In genomic region chr18:26549103-26549485, GRCh38 we compare ENCODE assay signal across 8 cellular contexts. TPM values are rescaled to one million over a fixed set of nuclear protein-coding genes. Genes with fewer than 3 reads are reported as not detected.
DNase-seq lines count a peak whose midpoint lies in the region; ATAC-seq and TF ChIP-seq lines count a peak whose summit lies in the region.

No MANE protein-coding gene starts in this region.

- CTCF ChIA-PET in OCI-LY7 (lab: Charles Lee; ENCODE audit: unreplicated experiment) = no interaction called here
- CTCF ChIA-PET in MCF 10A (lab: Yijun Ruan, JAX) = interaction anchor here (0.5 to 4.4 kb wide), 9 partner anchors 20 to 261 kb away, joined by 3 to 40 read pairs (median 3); no protein-coding TSS in a partner anchor

- intact Hi-C loops in OCI-LY7 (cut with micrococcal nuclease; ENCODE audit: unreplicated experiment) (loop anchor here (2.0 to 10.0 kb wide), 3 partner anchors 92 to 426 kb away; no protein-coding TSS in a partner anchor), MCF 10A (cut with micrococcal nuclease) (loop anchor here (1.0 to 10.0 kb wide), 5 partner anchors 72 to 416 kb away; no protein-coding TSS in a partner anchor)

- TF ChIP-seq CTCF in OCI-LY7 (conservative IDR thresholded peaks at IDR 0.05; ENCODE audit: low read length) (no peak), MCF 10A (IDR thresholded peaks at IDR 0.05; ENCODE audit: unreplicated experiment) (no peak)

- H3K36me3 ChIP-seq in OCI-LY7 (ENCODE audit: insufficient read depth, low read length) = peaks cover 3% of the 10 kb centered on the region; the same call in 1 of the 2 replicates

- DNase-seq in AG08396 (ENCODE audit: low spot score) (peak; percentile 34), OCI-LY7 (ENCODE audit: low spot score) (peak; percentile 29), MCF 10A (ENCODE audit: unreplicated experiment) (peak; percentile 76), immature natural killer cell (peak in 1 of 3 donors; percentile 9)
- DNase-seq in stimulated activated effector memory CD8-positive, alpha-beta T cell treated with anti-CD3 and anti-CD28 coated beads, Interleukin-12 subunit alpha, Interleukin-12 subunit beta, amount 100 ng/mL, for 72 hours (ENCODE audit: low spot score in 2 of 2) = peak in 1 of 2 donors; percentile 56
- DNase-seq in effector CD8-positive, alpha-beta T cell (lab: John Stamatoyannopoulos, UW) = no peak

- H3K9me3 Mint-ChIP-seq in MCF 10A (ENCODE audit: unreplicated experiment) (no peaks in the 10 kb centered on the region), immature natural killer cell (peaks cover 0 to 2% (median 0%) of the 10 kb centered on the region in 6 donors)
- H3K9me3 Mint-ChIP-seq in stimulated activated effector memory CD8-positive, alpha-beta T cell treated with anti-CD3 and anti-CD28 coated beads, Interleukin-12 subunit alpha, Interleukin-12 subunit beta, amount 100 ng/mL, for 72 hours = no peaks in the 10 kb centered on the region

- no peaks in the 10 kb centered on the region for H3K79me2 ChIP-seq in OCI-LY7 (ENCODE audit: insufficient read depth, low read depth, low read length)

- no peaks in the 10 kb centered on the region for H3K9me3 ChIP-seq in OCI-LY7 (ENCODE audit: low read length)

- no peaks in the 10 kb centered on the region for H3K9me2 ChIP-seq in OCI-LY7 (ENCODE audit: insufficient read depth, low read length)

- peak overlapping the region; percentile 83 for H3K4me3 ChIP-seq in OCI-LY7 (ENCODE audit: low read depth, low read length, poor library complexity, severe bottlenecking)

- ATAC-seq in GM18502 (IDR thresholded peaks at IDR 0.05; ENCODE audit: poor library complexity, unreplicated experiment) (peak; percentile 31), HG03565 (IDR thresholded peaks at IDR 0.05; ENCODE audit: unreplicated experiment) (no peak)
- peak; percentile 29 for ATAC-seq in stimulated activated effector memory CD8-positive, alpha-beta T cell treated with anti-CD3 and anti-CD28 coated beads, Interleukin-12 subunit alpha, Interleukin-12 subunit beta, amount 100 ng/mL, for 72 hours

- H3K27me3 Mint-ChIP-seq in MCF 10A (ENCODE audit: insufficient read depth, unreplicated experiment) (no peaks in the 10 kb centered on the region), immature natural killer cell (ENCODE audit: low read depth in 3 of 3) (peaks cover 18 to 27% (median 22%) of the 10 kb centered on the region in 3 donors)

- H3K4me1 Mint-ChIP-seq in MCF 10A (ENCODE audit: insufficient read depth, unreplicated experiment) = peaks cover 20% of the 10 kb centered on the region
- H3K4me1 Mint-ChIP-seq in immature natural killer cell = peaks cover 40 to 41% of the 10 kb centered on the region in 2 donors
- H3K4me1 Mint-ChIP-seq in stimulated activated effector memory CD8-positive, alpha-beta T cell treated with anti-CD3 and anti-CD28 coated beads, Interleukin-12 subunit alpha, Interleukin-12 subunit beta, amount 100 ng/mL, for 72 hours = peaks cover 12% of the 10 kb centered on the region

- no peak overlapping the region for H3K27ac ChIP-seq in OCI-LY7 (ENCODE audit: low read depth, low read length, poor library complexity, severe bottlenecking)

- peak overlapping the region; percentile 92 for H3K4me2 ChIP-seq in OCI-LY7 (ENCODE audit: low read length)

- peak overlapping the region; percentile 93 for H3K4me3 Mint-ChIP-seq in MCF 10A (ENCODE audit: unreplicated experiment)
- peak overlapping the region; percentile 73 to 82 (median 78) for H3K4me3 Mint-ChIP-seq in immature natural killer cell
- peak overlapping the region; percentile 76 for H3K4me3 Mint-ChIP-seq in stimulated activated effector memory CD8-positive, alpha-beta T cell treated with anti-CD3 and anti-CD28 coated beads, Interleukin-12 subunit alpha, Interleukin-12 subunit beta, amount 100 ng/mL, for 72 hours

- H3K27ac Mint-ChIP-seq in MCF 10A (ENCODE audit: low read depth, unreplicated experiment) (peak overlapping the region; percentile 63), immature natural killer cell (no peak overlapping the region)
- H3K27ac Mint-ChIP-seq in stimulated activated effector memory CD8-positive, alpha-beta T cell treated with anti-CD3 and anti-CD28 coated beads, Interleukin-12 subunit alpha, Interleukin-12 subunit beta, amount 100 ng/mL, for 72 hours = no peak overlapping the region

- peaks cover 40% of the 10 kb centered on the region for H3K4me1 ChIP-seq in OCI-LY7 (ENCODE audit: insufficient read depth, low read length, poor library complexity, severe bottlenecking)

- H3K36me3 Mint-ChIP-seq in MCF 10A (ENCODE audit: insufficient read depth, unreplicated experiment) = peaks cover 23% of the 10 kb centered on the region
- no peaks in the 10 kb centered on the region for H3K36me3 Mint-ChIP-seq in immature natural killer cell
- H3K36me3 Mint-ChIP-seq in stimulated activated effector memory CD8-positive, alpha-beta T cell treated with anti-CD3 and anti-CD28 coated beads, Interleukin-12 subunit alpha, Interleukin-12 subunit beta, amount 100 ng/mL, for 72 hours = no peaks in the 10 kb centered on the region

- 0 out of 2 replicates have a peak, but pooled peaks cover 8% of the 10 kb centered on the region for H4K20me1 ChIP-seq in OCI-LY7 (ENCODE audit: insufficient read depth, low read length)

- peak overlapping the region; percentile 90 for H2AFZ ChIP-seq in OCI-LY7 (ENCODE audit: low read length)

- POLR2A ChIA-PET in OCI-LY7 (lab: Charles Lee) (interaction anchor here (1.0 kb wide), 1 partner anchor 9 kb away, joined by 11 read pairs; no protein-coding TSS in a partner anchor), MCF 10A (lab: Yijun Ruan, JAX) (interaction anchor here (0.6 to 10.1 kb wide), 30 partner anchors 9 to 451 kb away, joined by 3 to 108 read pairs (median 4); no protein-coding TSS in a partner anchor)

- BruUV-seq in OCI-LY7 (replicated peaks; lab: Mats Ljungman, UMichigan) (no TSS peak), MCF 10A (replicated peaks; lab: Mats Ljungman, UMichigan) (no TSS peak)

RNA-seq across cellular contexts. Expression of gene KCTD1, which starts 0.7 kb away (rescaled TPM):
- 9.1 and 10.3 TPM in 2 replicates for total RNA-seq in OCI-LY7 (2014; rRNA removed; shearing (Covaris generic))
- total RNA-seq in OCI-LY7 (2022) (10.1 and 12.1 TPM in 2 replicates), MCF 10A (2022) (29.5 and 37.9 TPM in 2 replicates)
- 1 to 10 TPM in 1 of 3 donors, under 1 TPM in 1, not detected in 1; 0.76 to 1.0 TPM for polyA plus RNA-seq in immature natural killer cell
